Comparison of ENCODE assay signal across 30 cellular contexts in the genomic region with DNA sequence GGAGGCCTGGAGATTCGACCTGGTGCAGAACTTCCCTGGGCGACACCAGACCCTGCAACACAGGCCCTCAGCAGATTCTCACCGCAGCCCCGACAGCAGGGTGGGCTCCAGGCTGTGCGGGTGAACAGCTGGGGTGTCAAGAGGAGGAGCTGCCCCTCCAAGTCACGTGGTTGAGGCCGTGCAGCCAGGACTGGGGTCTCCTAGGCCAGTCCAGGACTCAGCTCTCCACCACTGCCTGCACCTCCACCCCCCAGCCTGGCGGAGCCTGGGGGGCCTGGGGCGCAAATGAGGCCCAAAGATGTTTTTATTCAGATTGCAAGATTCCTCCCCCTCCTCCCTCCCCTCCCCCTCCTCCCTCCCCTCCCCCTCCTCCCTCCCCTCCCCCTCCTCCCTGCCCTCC. TPM values are rescaled to one million over a fixed set of nuclear protein-coding genes. Genes with fewer than 3 reads are reported as not detected.
DNase-seq lines count a peak whose midpoint lies in the region; ATAC-seq and TF ChIP-seq lines count a peak whose summit lies in the region.
"Had no signal": no experiment of that assay in that cellular context is flagged by ENCODE, and none has a peak within 500 bp of the region (broad histone marks: within the 10 kb centered on the region; RNA-seq: fewer than 3 reads in every experiment).

No MANE protein-coding gene starts in this region.

- no peaks in the 10 kb centered on the region for H3K36me3 ChIP-seq in BLaER1
- no peaks in the 10 kb centered on the region for H3K36me3 ChIP-seq in KOPT-K1 (ENCODE audit: insufficient read depth, low read length)
- no peaks in the 10 kb centered on the region for H3K36me3 ChIP-seq in body of pancreas (replicated peaks in 1 of 2; ENCODE audit: insufficient read depth in 1 of 2, low read depth in 2 of 2)
- H3K36me3 ChIP-seq in lower lobe of right lung: no peaks in the 10 kb centered on the region
- no peaks in the 10 kb centered on the region for H3K36me3 ChIP-seq in CD8-positive, alpha-beta memory T cell (ENCODE audit: insufficient read depth, low read length)
- H3K36me3 ChIP-seq: upper lobe of left lung had no signal

- H3K27ac Mint-ChIP-seq in CD8-positive, alpha-beta memory T cell: no peak overlapping the region
- H3K27ac Mint-ChIP-seq: activated naive CD8-positive, alpha-beta T cell treated with anti-CD3 and anti-CD28 coated beads, Interleukin-2, amount 10 ng/mL, durations not matched to agents 7 days and 5 days; activated T-helper 2 cell treated with anti-CD3 and anti-CD28 coated beads, Interferon-gamma antibody, Interleukin-2, Interleukin-4, amounts not matched to agents 10 μg/mL and 5 μg/mL and 100 μg/mL, durations not matched to agents 14 hours and 24 hours and 36 hours; HFFc6 had no signal

- no peaks in the 10 kb centered on the region for H3K9me3 Mint-ChIP-seq in CD8-positive, alpha-beta memory T cell
- H3K9me3 Mint-ChIP-seq: activated naive CD8-positive, alpha-beta T cell treated with anti-CD3 and anti-CD28 coated beads, Interleukin-2, amount 10 ng/mL, durations not matched to agents 7 days and 5 days; activated T-helper 2 cell treated with anti-CD3 and anti-CD28 coated beads, Interferon-gamma antibody, Interleukin-2, Interleukin-4, amounts not matched to agents 10 μg/mL and 5 μg/mL and 100 μg/mL, durations not matched to agents 14 hours and 24 hours and 36 hours; HFFc6; naive B cell had no signal

- TF ChIP-seq CTCF in body of pancreas (IDR thresholded peaks at IDR 0.05) (no peak), lower lobe of right lung (IDR thresholded peaks at IDR 0.05) (no peak)

- POLR2A ChIA-PET in CD8-positive, alpha-beta memory T cell (lab: Charles Lee): no interaction called here

- no peaks in the 10 kb centered on the region for H4K20me1 ChIP-seq in BLaER1

- H3K9ac ChIP-seq in BLaER1: no peak overlapping the region

- H3K36me3 Mint-ChIP-seq in CD8-positive, alpha-beta memory T cell: no peaks in the 10 kb centered on the region
- H3K36me3 Mint-ChIP-seq: activated naive CD8-positive, alpha-beta T cell treated with anti-CD3 and anti-CD28 coated beads, Interleukin-2, amount 10 ng/mL, durations not matched to agents 7 days and 5 days; naive B cell had no signal

- H3K4me3 Mint-ChIP-seq in CD8-positive, alpha-beta memory T cell: no peak overlapping the region
- H3K4me3 Mint-ChIP-seq: activated naive CD8-positive, alpha-beta T cell treated with anti-CD3 and anti-CD28 coated beads, Interleukin-2, amount 10 ng/mL, durations not matched to agents 7 days and 5 days; HFFc6 had no signal

- peaks cover 14 to 15% of the 10 kb centered on the region in 2 donors for H3K27me3 Mint-ChIP-seq in CD8-positive, alpha-beta memory T cell

- peak overlapping the region; percentile 78 for H3K4me2 ChIP-seq in BLaER1
- H3K4me2 ChIP-seq: smooth muscle cell had no signal

- no peak overlapping the region for H3K4me3 ChIP-seq in BLaER1
- no peak overlapping the region for H3K4me3 ChIP-seq in body of pancreas
- H3K4me3 ChIP-seq in lower lobe of right lung: no peak overlapping the region
- no peak overlapping the region for H3K4me3 ChIP-seq in CD8-positive, alpha-beta memory T cell (ENCODE audit: low read length)
- H3K4me3 ChIP-seq: smooth muscle cell, upper lobe of left lung had no signal

- WGBS in body of pancreas, 2 donors: 74 to 82% methylated on average over 4 to 9 of the region's 9 CpGs

- H3K27ac ChIP-seq in BLaER1 (peak overlapping the region; percentile 11; the same call in 1 of the 2 replicates), KOPT-K1 (ENCODE audit: low read depth, low read length, poor library complexity, severe bottlenecking) (peak overlapping the region; percentile 28), body of pancreas (peak overlapping the region; percentile 92 to 97 (median 94)), lower lobe of right lung (peak overlapping the region; percentile 69)
- H3K27ac ChIP-seq in CD8-positive, alpha-beta memory T cell (ENCODE audit: low read depth, low read length): no peak overlapping the region

- peak in 2 of 4 donors; percentile 12 to 24 for DNase-seq in body of pancreas
- DNase-seq in lower lobe of right lung: no peak
- DNase-seq in NCI-H446 treated with DMSO at 0.1 percent for 48 hours (lab: John Stamatoyannopoulos, UW): no peak
- DNase-seq in CD8-positive, alpha-beta memory T cell: no peak
- no peak for DNase-seq in NCI-H526 (lab: John Stamatoyannopoulos, UW)
- DNase-seq: activated CD4-positive, alpha-beta T cell treated with anti-CD3 and anti-CD28 coated beads, Interleukin-2, amount 50 U/mL, for 48 hours; activated CD4-positive, CD25-positive, alpha-beta regulatory T cell; activated CD8-positive, alpha-beta memory T cell treated with anti-CD3 and anti-CD28 coated beads, Interleukin-2, amount 50 U/mL, for 48 hours; activated naive CD8-positive, alpha-beta T cell treated with anti-CD3 and anti-CD28 coated beads, Interleukin-2, amount 10 ng/mL, durations not matched to agents 7 days and 5 days; central memory CD4-positive, alpha-beta T cell; head of caudate nucleus; HFFc6; IMR-90; naive B cell; NCI-H1105; NCI-H2081 treated with DMSO at 0.1 percent for 48 hours; stimulated activated CD4-positive, alpha-beta T cell treated with anti-CD3 and anti-CD28 coated beads, Interleukin-2, amount 100 ng/mL, for 24 hours; T1000 had no signal

- ATAC-seq in body of pancreas (no peak), lower lobe of right lung (no peak), GM18517 (IDR thresholded peaks at IDR 0.05; ENCODE audit: unreplicated experiment) (no peak)

- H3K4me1 ChIP-seq in BLaER1: peaks cover 81% of the 10 kb centered on the region
- peaks cover 74% of the 10 kb centered on the region for H3K4me1 ChIP-seq in body of pancreas
- H3K4me1 ChIP-seq in lower lobe of right lung: peaks cover 59% of the 10 kb centered on the region
- H3K4me1 ChIP-seq in CD8-positive, alpha-beta memory T cell (ENCODE audit: insufficient read depth, low read length): peaks cover 14% of the 10 kb centered on the region

- CTCF ChIA-PET in CD8-positive, alpha-beta memory T cell (lab: Charles Lee): interaction anchor here (1.3 kb wide), 1 partner anchor 31 kb away, joined by 3 read pairs; no protein-coding TSS in a partner anchor

- peaks cover 7 to 13% (median 13%) of the 10 kb centered on the region in 3 donors for H3K4me1 Mint-ChIP-seq in CD8-positive, alpha-beta memory T cell

- H3K27me3 ChIP-seq in BLaER1 (no peaks in the 10 kb centered on the region), body of pancreas (no peaks in the 10 kb centered on the region), lower lobe of right lung (ENCODE audit: low read depth) (peaks cover 11% of the 10 kb centered on the region)
- no peaks in the 10 kb centered on the region for H3K27me3 ChIP-seq in CD8-positive, alpha-beta memory T cell (ENCODE audit: insufficient read depth, low read length, poor library complexity, severe bottlenecking)
- H3K27me3 ChIP-seq: upper lobe of left lung had no signal

- no peak for TF ChIP-seq POLR2A in body of pancreas (IDR thresholded peaks at IDR 0.05)

- intact Hi-C loops in body of pancreas (cut with DNase I): no loop called here
- intact Hi-C loops in lower lobe of right lung (cut with DNase I): no loop called here

- H3K9me3 ChIP-seq in BLaER1 (no peaks in the 10 kb centered on the region), KOPT-K1 (ENCODE audit: insufficient read depth, low read length, poor library complexity, severe bottlenecking) (no peaks in the 10 kb centered on the region), body of pancreas (no peaks in the 10 kb centered on the region), lower lobe of right lung (no peaks in the 10 kb centered on the region)
- no peaks in the 10 kb centered on the region for H3K9me3 ChIP-seq in CD8-positive, alpha-beta memory T cell (ENCODE audit: low read length)
- H3K9me3 ChIP-seq: upper lobe of left lung had no signal

RNA-seq across cellular contexts. Expression of a gene that starts 9.2 kb away (rescaled TPM):
- total RNA-seq in body of pancreas (100 to 1,000 TPM in 1 of 2 donors, 10 to 100 TPM in 1; 94.2 to 275 TPM), lower lobe of right lung (106 TPM)
- 10 to 100 TPM; 17.4 to 18.4 TPM for total RNA-seq in CD8-positive, alpha-beta memory T cell
- 32.5 TPM for polyA plus RNA-seq in CD8-positive, alpha-beta memory T cell

RNA-seq across cellular contexts. Expression of a gene that starts 15.9 kb away (rescaled TPM):
- total RNA-seq in body of pancreas (10 to 100 TPM in 1 of 2 donors, 1 to 10 TPM in 1; 2.0 to 25.7 TPM), lower lobe of right lung (15.1 TPM)
- not detected for total RNA-seq in CD8-positive, alpha-beta memory T cell
- polyA plus RNA-seq in CD8-positive, alpha-beta memory T cell: not detected
- total RNA-seq: HFFc6 had no signal

RNA-seq across cellular contexts. Expression of a gene that starts 33.8 kb away (rescaled TPM):
- total RNA-seq in body of pancreas: 10 to 100 TPM; 14.8 to 47.0 TPM
- 230 TPM for total RNA-seq in lower lobe of right lung
- under 1 TPM; 0.61 to 0.95 TPM for total RNA-seq in CD8-positive, alpha-beta memory T cell
- 0.40 TPM for polyA plus RNA-seq in CD8-positive, alpha-beta memory T cell

RNA-seq across cellular contexts. Expression of a gene that starts 46.2 kb away (rescaled TPM):
- total RNA-seq in body of pancreas: 1 to 10 TPM in 1 of 2 donors, under 1 TPM in 1; 0.78 to 4.6 TPM
- total RNA-seq in lower lobe of right lung: 2.5 TPM
- total RNA-seq in CD8-positive, alpha-beta memory T cell: 1 to 10 TPM; 1.1 to 1.2 TPM
- 0.22 TPM for polyA plus RNA-seq in CD8-positive, alpha-beta memory T cell
- total RNA-seq: astrocyte, HFFc6, IMR-90, M059J, NCI-H460, renal cortical epithelial cell, smooth muscle cell had no signal
- polyA plus RNA-seq: CD14-positive monocyte, IMR-90, smooth muscle cell had no signal

RNA-seq across cellular contexts. Expression of a gene that starts 51.8 kb away (rescaled TPM):
- total RNA-seq in body of pancreas: not detected
- total RNA-seq in lower lobe of right lung: 2.9 TPM
- total RNA-seq in CD8-positive, alpha-beta memory T cell: not detected
- not detected for polyA plus RNA-seq in CD8-positive, alpha-beta memory T cell
- total RNA-seq: activated naive CD8-positive, alpha-beta T cell treated with anti-CD3 and anti-CD28 coated beads, Interleukin-2, amount 10 ng/mL, durations not matched to agents 7 days and 5 days; activated T-helper 2 cell treated with anti-CD3 and anti-CD28 coated beads, Interferon-gamma antibody, Interleukin-2, Interleukin-4, amounts not matched to agents 10 μg/mL and 5 μg/mL and 100 μg/mL, durations not matched to agents 14 hours and 24 hours and 36 hours; astrocyte; dermis microvascular lymphatic vessel endothelial cell; HFFc6; IMR-90; M059J; NCI-H460; renal cortical epithelial cell; smooth muscle cell had no signal
- polyA plus RNA-seq: CD14-positive monocyte, IMR-90, smooth muscle cell had no signal

Comparison
In these comparisons a context has a peak if more than half of its experiments do, and no peak if none do; other contexts are left out.
1. RNA of a gene that starts 33.8 kb away (total RNA-seq): 230 TPM in lower lobe of right lung (single experiment) and 14.8 to 47.0 TPM in body of pancreas; 0.61 to 0.95 TPM in CD8-positive, alpha-beta memory T cell; every median in the first group is over 4 times any median in the second.